17 cellular contexts compared by ENCODE assay signal in genomic region chr13:111936267-111936925, GRCh38.
"Had no signal": no experiment of that assay in that cellular context is flagged by ENCODE, and none has a peak within 500 bp of the region (broad histone marks: within the 10 kb centered on the region; RNA-seq: fewer than 3 reads in every experiment).

No MANE protein-coding gene starts in this region.

- H3K4me3 Mint-ChIP-seq: effector memory CD8-positive, alpha-beta T cell; stimulated activated naive B cell treated with anti-CD40 and anti-IgM and Interleukin-4, amounts not matched to agents 10 μg/mL and 1 μg/mL and 100 μg/mL, for 72 hours; stimulated activated naive CD8-positive, alpha-beta T cell treated with anti-CD3 and anti-CD28 coated beads, Interleukin-15, amount 100 ng/mL, for 72 hours had no signal

- H3K79me2 ChIP-seq: hepatocyte had no signal

- H3K9me3 ChIP-seq: neutrophil, sigmoid colon had no signal

- H3K4me3 ChIP-seq: hepatocyte, mucosa of descending colon, sigmoid colon, skin epidermis, thoracic aorta, transverse colon had no signal

- H3K4me2 ChIP-seq: hepatocyte had no signal

- H3K4me1 ChIP-seq: transverse colon had no signal

- H3K36me3 ChIP-seq: neutrophil, sigmoid colon, thoracic aorta, transverse colon had no signal

- DNase-seq: effector memory CD8-positive, alpha-beta T cell; foreskin melanocyte; left colon; left ventricle myocardium superior; mucosa of descending colon; sigmoid colon; stimulated activated CD4-positive, alpha-beta T cell treated with anti-CD3 and anti-CD28 coated beads, Interleukin-2, amount 100 ng/mL, for 24 hours; stimulated activated CD4-positive, alpha-beta T cell treated with anti-CD3 and anti-CD28 coated beads, Interleukin-4, amount 100 ng/mL, for 4 hours; stimulated activated naive B cell treated with anti-CD40 and anti-IgM and Interleukin-4, amounts not matched to agents 10 μg/mL and 1 μg/mL and 100 μg/mL, for 72 hours; stimulated activated naive CD8-positive, alpha-beta T cell treated with anti-CD3 and anti-CD28 coated beads, Interleukin-15, amount 100 ng/mL, for 72 hours; substantia nigra; transverse colon had no signal

- H3K36me3 Mint-ChIP-seq: stimulated activated naive B cell treated with anti-CD40 and anti-IgM and Interleukin-4, amounts not matched to agents 10 μg/mL and 1 μg/mL and 100 μg/mL, for 72 hours had no signal

- H3K27ac Mint-ChIP-seq: effector memory CD8-positive, alpha-beta T cell; naive thymus-derived CD8-positive, alpha-beta T cell; stimulated activated naive B cell treated with anti-CD40 and anti-IgM and Interleukin-4, amounts not matched to agents 10 μg/mL and 1 μg/mL and 100 μg/mL, for 72 hours; stimulated activated naive CD8-positive, alpha-beta T cell treated with anti-CD3 and anti-CD28 coated beads, Interleukin-15, amount 100 ng/mL, for 72 hours had no signal

- H3K27me3 ChIP-seq: neutrophil had no signal

- H3K4me1 Mint-ChIP-seq: naive thymus-derived CD8-positive, alpha-beta T cell; stimulated activated naive B cell treated with anti-CD40 and anti-IgM and Interleukin-4, amounts not matched to agents 10 μg/mL and 1 μg/mL and 100 μg/mL, for 72 hours; stimulated activated naive CD8-positive, alpha-beta T cell treated with anti-CD3 and anti-CD28 coated beads, Interleukin-15, amount 100 ng/mL, for 72 hours had no signal

- H3K27ac ChIP-seq: hepatocyte, neutrophil, sigmoid colon, skin epidermis, thoracic aorta, transverse colon had no signal

- H2AFZ ChIP-seq: hepatocyte had no signal
